16 cellular contexts compared by ENCODE assay signal in genomic region chr20:36991708-36992107, GRCh38.
"Had no signal": no experiment of that assay in that cellular context is flagged by ENCODE, and none has a peak within 500 bp of the region (broad histone marks: within the 10 kb centered on the region; RNA-seq: fewer than 3 reads in every experiment).

No MANE protein-coding gene starts in this region.

- H3K27me3 Mint-ChIP-seq: activated CD4-positive, alpha-beta T cell treated with anti-CD3 and anti-CD28 coated beads, Interleukin-2, amount 10 ng/mL, durations not matched to agents 24 days and 14 days; memory B cell; type B pancreatic cell had no signal

- H3K27ac Mint-ChIP-seq: activated CD4-positive, alpha-beta T cell treated with anti-CD3 and anti-CD28 coated beads, Interleukin-2, amount 10 ng/mL, durations not matched to agents 24 days and 14 days; memory B cell; nephron; T-helper 1 cell treated with Interleukin-12 subunit alpha and Interleukin-12 subunit beta and Interleukin-4 antibody, amounts not matched to agents 30 μg/mL and 1 μg/mL, for 36 hours; type B pancreatic cell had no signal

- DNase-seq: activated CD4-positive, alpha-beta T cell treated with anti-CD3 and anti-CD28 coated beads, Interleukin-2, amount 10 ng/mL, durations not matched to agents 24 days and 14 days; activated CD4-positive, CD25-positive, alpha-beta regulatory T cell; activated CD8-positive, alpha-beta T cell treated with anti-CD3 and anti-CD28 coated beads, Interleukin-2, amount 10 ng/mL, durations not matched to agents 7 days and 5 days; activated naive CD4-positive, alpha-beta T cell treated with Interleukin-2 at 50 U/mL for 16 hours; activated T-cell treated with anti-CD3 and anti-CD28 coated beads, Interleukin-2, amount 50 U/mL, for 48 hours; amygdala; colonic mucosa; left colon; right cardiac atrium; stimulated activated CD4-positive, alpha-beta T cell treated with anti-CD3 and anti-CD28 coated beads, Interleukin-4, amount 100 ng/mL, for 24 hours; stimulated activated naive CD4-positive, alpha-beta T cell treated with Interleukin-2 at 50 U/mL for 16 hours; T1000 had no signal

- H3K4me1 Mint-ChIP-seq: nephron had no signal

- H3K4me3 Mint-ChIP-seq: activated CD4-positive, alpha-beta T cell treated with anti-CD3 and anti-CD28 coated beads, Interleukin-2, amount 10 ng/mL, durations not matched to agents 24 days and 14 days; activated CD8-positive, alpha-beta T cell treated with anti-CD3 and anti-CD28 coated beads, Interleukin-2, amount 10 ng/mL, durations not matched to agents 7 days and 5 days; memory B cell; nephron; T-helper 1 cell treated with Interleukin-12 subunit alpha and Interleukin-12 subunit beta and Interleukin-4 antibody, amounts not matched to agents 30 μg/mL and 1 μg/mL, for 36 hours; type B pancreatic cell had no signal

- ATAC-seq: activated CD8-positive, alpha-beta T cell treated with anti-CD3 and anti-CD28 coated beads, Interleukin-2, amount 10 ng/mL, durations not matched to agents 7 days and 5 days; left colon; right cardiac atrium had no signal
